Comparison of ENCODE assay signal across 31 cellular contexts in genomic region chr6:25427549-25427948, GRCh38.
"Had no signal": no experiment of that assay in that cellular context is flagged by ENCODE, and none has a peak within 500 bp of the region (broad histone marks: within the 10 kb centered on the region; RNA-seq: fewer than 3 reads in every experiment).

No MANE protein-coding gene starts in this region.

- FAIRE-seq: TTC549 had no signal

- ATAC-seq: activated CD4-positive, alpha-beta T cell treated with anti-CD3 and anti-CD28 coated beads for 36 hours; activated CD4-positive, CD25-positive, alpha-beta regulatory T cell treated with anti-CD3 and anti-CD28 coated beads, Interleukin-2, amount 50 U/mL, for 24 hours; activated CD8-positive, alpha-beta T cell treated with anti-CD3 and anti-CD28 coated beads, Interleukin-2, amount 10 ng/mL, durations not matched to agents 7 days and 5 days; activated naive CD8-positive, alpha-beta T cell treated with anti-CD3 and anti-CD28 coated beads, Interleukin-2, amount 50 U/mL, for 24 hours; Panc1; WTC11 had no signal

- H3K4me1 Mint-ChIP-seq: activated CD4-positive, alpha-beta T cell treated with anti-CD3 and anti-CD28 coated beads, Interleukin-2, amount 10 ng/mL, durations not matched to agents 7 days and 5 days had no signal

- H3K36me3 Mint-ChIP-seq: WTC11 had no signal

- H3K4me3 ChIP-seq: cardiac muscle cell, coronary artery, SJCRH30, SK-N-MC had no signal

- H3K27ac ChIP-seq: cardiac muscle cell, coronary artery, SJCRH30, SK-N-MC had no signal

- H3K4me3 Mint-ChIP-seq: activated CD4-positive, alpha-beta T cell treated with anti-CD3 and anti-CD28 coated beads for 36 hours; activated CD4-positive, alpha-beta T cell treated with anti-CD3 and anti-CD28 coated beads, Interleukin-2, amount 10 ng/mL, durations not matched to agents 7 days and 5 days; activated CD8-positive, alpha-beta T cell treated with anti-CD3 and anti-CD28 coated beads, Interleukin-2, amount 10 ng/mL, durations not matched to agents 7 days and 5 days; activated naive CD8-positive, alpha-beta T cell; activated naive CD8-positive, alpha-beta T cell treated with anti-CD3 and anti-CD28 coated beads, Interleukin-2, amount 50 U/mL, for 24 hours; activated T-cell treated with anti-CD3 and anti-CD28 coated beads, Interleukin-2, amount 50 U/mL, for 24 hours; T-helper 1 cell treated with Interleukin-12 subunit alpha and Interleukin-12 subunit beta and Interleukin-4 antibody, amounts not matched to agents 30 μg/mL and 1 μg/mL, for 36 hours; T-helper 2 cell treated with Interferon-gamma antibody and Interleukin-4, amounts not matched to agents 5 μg/mL and 100 μg/mL, for 36 hours; WTC11 had no signal

- H3K27ac Mint-ChIP-seq: activated CD4-positive, alpha-beta T cell treated with anti-CD3 and anti-CD28 coated beads for 36 hours; activated CD4-positive, alpha-beta T cell treated with anti-CD3 and anti-CD28 coated beads, Interleukin-2, amount 10 ng/mL, durations not matched to agents 7 days and 5 days; activated CD8-positive, alpha-beta T cell treated with anti-CD3 and anti-CD28 coated beads, Interleukin-2, amount 10 ng/mL, durations not matched to agents 7 days and 5 days; activated naive CD8-positive, alpha-beta T cell; activated naive CD8-positive, alpha-beta T cell treated with anti-CD3 and anti-CD28 coated beads, Interleukin-2, amount 50 U/mL, for 24 hours; activated T-cell treated with anti-CD3 and anti-CD28 coated beads, Interleukin-2, amount 50 U/mL, for 24 hours; activated T-helper 2 cell treated with anti-CD3 and anti-CD28 coated beads, Interferon-gamma antibody, Interleukin-2, Interleukin-4, amounts not matched to agents 10 μg/mL and 5 μg/mL and 100 μg/mL, durations not matched to agents 14 hours and 24 hours and 36 hours; T-helper 1 cell treated with Interleukin-12 subunit alpha and Interleukin-12 subunit beta and Interleukin-4 antibody, amounts not matched to agents 30 μg/mL and 1 μg/mL, for 36 hours; T-helper 2 cell treated with Interferon-gamma antibody and Interleukin-4, amounts not matched to agents 5 μg/mL and 100 μg/mL, for 36 hours; WTC11 had no signal

- H3K36me3 ChIP-seq: cardiac muscle cell, SJCRH30 had no signal

- H3K27me3 ChIP-seq: cardiac muscle cell, SJCRH30 had no signal

- H3K9me3 ChIP-seq: SJCRH30 had no signal

- H3K4me1 ChIP-seq: SJCRH30 had no signal

- H3K9me3 Mint-ChIP-seq: activated CD4-positive, alpha-beta T cell treated with anti-CD3 and anti-CD28 coated beads, Interleukin-2, amount 10 ng/mL, durations not matched to agents 7 days and 5 days; activated naive CD8-positive, alpha-beta T cell treated with anti-CD3 and anti-CD28 coated beads, Interleukin-2, amount 50 U/mL, for 24 hours; activated T-cell treated with anti-CD3 and anti-CD28 coated beads, Interleukin-2, amount 50 U/mL, for 24 hours; activated T-helper 2 cell treated with anti-CD3 and anti-CD28 coated beads, Interferon-gamma antibody, Interleukin-2, Interleukin-4, amounts not matched to agents 10 μg/mL and 5 μg/mL and 100 μg/mL, durations not matched to agents 14 hours and 24 hours and 36 hours; T-helper 1 cell treated with Interleukin-12 subunit alpha and Interleukin-12 subunit beta and Interleukin-4 antibody, amounts not matched to agents 30 μg/mL and 1 μg/mL, for 36 hours; T-helper 2 cell treated with Interferon-gamma antibody and Interleukin-4, amounts not matched to agents 5 μg/mL and 100 μg/mL, for 36 hours; WTC11 had no signal

- H3K27me3 Mint-ChIP-seq: activated CD4-positive, alpha-beta T cell treated with anti-CD3 and anti-CD28 coated beads for 36 hours; activated CD4-positive, alpha-beta T cell treated with anti-CD3 and anti-CD28 coated beads, Interleukin-2, amount 10 ng/mL, durations not matched to agents 7 days and 5 days; activated naive CD8-positive, alpha-beta T cell; activated naive CD8-positive, alpha-beta T cell treated with anti-CD3 and anti-CD28 coated beads, Interleukin-2, amount 50 U/mL, for 24 hours; activated T-cell treated with anti-CD3 and anti-CD28 coated beads, Interleukin-2, amount 50 U/mL, for 24 hours had no signal

- DNase-seq: activated CD4-positive, alpha-beta T cell treated with anti-CD3 and anti-CD28 coated beads for 36 hours; activated CD4-positive, alpha-beta T cell treated with anti-CD3 and anti-CD28 coated beads, Interleukin-2, amount 10 ng/mL, durations not matched to agents 7 days and 5 days; activated CD4-positive, alpha-beta T cell treated with anti-CD3 and anti-CD28 coated beads, Interleukin-2, amount 50 U/mL, for 48 hours; activated CD8-positive, alpha-beta T cell treated with anti-CD3 and anti-CD28 coated beads, Interleukin-2, amount 10 ng/mL, durations not matched to agents 7 days and 5 days; activated gamma-delta T cell; activated naive CD4-positive, alpha-beta T cell treated with Interleukin-2 at 50 U/mL for 16 hours; activated naive CD8-positive, alpha-beta T cell treated with anti-CD3 and anti-CD28 coated beads, Interleukin-2, amount 50 U/mL, for 24 hours; activated T-cell treated with anti-CD3 and anti-CD28 coated beads, Interleukin-2, amount 50 U/mL, for 24 hours; anterior cingulate cortex; NCI-H1048; NCI-H1105 treated with DMSO at 0.1 percent for 48 hours; NCI-H1436; NCI-H1694; NCI-H2029; NCI-H345; NCI-H524 treated with DMSO at 0.1 percent for 48 hours; NCI-H748 treated with DMSO at 0.1 percent for 48 hours; NK-92 treated with Interleukin-12 subunit alpha and Interleukin-12 subunit beta, amount 100 ng/mL, for 24 hours; SHP77; SJCRH30 had no signal
